8 cellular contexts compared by ENCODE assay signal in the genomic region with DNA sequence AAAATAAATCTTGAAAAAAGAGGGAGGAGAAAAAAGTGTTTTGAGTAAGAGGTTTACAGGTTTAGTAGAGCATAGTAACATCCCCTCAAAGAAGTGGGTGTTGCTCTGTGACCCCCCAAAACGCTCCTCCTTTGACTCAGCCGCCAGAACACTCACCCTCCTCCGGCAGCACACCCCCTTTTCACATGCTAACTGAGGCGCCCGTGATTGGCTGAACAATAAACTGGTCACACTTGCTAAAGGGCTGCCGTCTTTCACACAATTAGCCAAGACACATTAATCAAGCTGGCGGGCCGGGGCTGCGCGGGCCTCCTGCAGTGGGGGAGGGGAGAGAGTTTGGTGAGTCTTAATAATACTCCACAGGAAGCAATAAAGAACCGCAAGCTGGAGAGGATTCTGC. TPM values are rescaled to one million over a fixed set of nuclear protein-coding genes. Genes with fewer than 3 reads are reported as not detected.
DNase-seq lines count a peak whose midpoint lies in the region; ATAC-seq and TF ChIP-seq lines count a peak whose summit lies in the region.

No MANE protein-coding gene starts in this region.

- DNase-seq in EL (peak; percentile 49), NCI-H774 (lab: John Stamatoyannopoulos, UW) (peak; percentile 24), dorsolateral prefrontal cortex (peak in 2 of 10 donors; percentile 9 to 50), ovary (peak; percentile 55 to 68 (median 67)), mesenteric fat pad (ENCODE audit: low spot score) (no peak), T-helper 1 cell (no peak), COR-L47 (lab: John Stamatoyannopoulos, UW) (no peak)

- peaks cover 4% of the 10 kb centered on the region for H3K4me1 ChIP-seq in ovary (ENCODE audit: insufficient read depth)

- no peak overlapping the region for H3K27ac ChIP-seq in dorsolateral prefrontal cortex
- H3K27ac ChIP-seq in ovary: peak overlapping the region in 1 of 2 donors; percentile 9

- ATAC-seq in HG03196 (IDR thresholded peaks at IDR 0.05; ENCODE audit: unreplicated experiment): no peak

- no peak for TF ChIP-seq POLR2A in ovary (IDR thresholded peaks at IDR 0.05)

- TF ChIP-seq CTCF in dorsolateral prefrontal cortex (IDR thresholded peaks at IDR 0.05 in 54 of 56, conservative IDR thresholded peaks at IDR 0.05 in 2 of 56; ENCODE audit: low read depth in 1 of 56, partially characterized antibody in 56 of 56) (peak in 1 of 56 donors; percentile 9), ovary (IDR thresholded peaks at IDR 0.05) (no peak)

- peak overlapping the region in 45 of 59 donors; percentile 3 to 56 (median 28) for H3K4me3 ChIP-seq in dorsolateral prefrontal cortex
- H3K4me3 ChIP-seq in ovary: peak overlapping the region; percentile 16

- intact Hi-C loops in dorsolateral prefrontal cortex (cut with DNase I) (no loop called here), ovary (cut with DNase I) (loop anchor here in 3 of 4 donors (5.0 to 10.0 kb wide), 4 partner anchors 54 to 316 kb away; a partner anchor contains a TSS)

- H3K27me3 ChIP-seq in dorsolateral prefrontal cortex: peaks cover 0 to 10% (median 0%) of the 10 kb centered on the region in 45 donors
- H3K27me3 ChIP-seq in ovary: no peaks in the 10 kb centered on the region

- WGBS in ovary, 3 donors: 2 to 10% (median 3%) methylated on average over 11 of the region's 11 CpGs

- H3K36me3 ChIP-seq in ovary: no peaks in the 10 kb centered on the region

- H3K9me3 ChIP-seq in ovary: no peaks in the 10 kb centered on the region

- TF ChIP-seq EP300 in ovary (IDR thresholded peaks at IDR 0.05): no peak

RNA-seq across cellular contexts. Expression of a gene that starts 52.4 kb away (rescaled TPM):
- 1 to 10 TPM in 2 of 120 experiments, under 1 TPM in 14, not detected in 104; 0.10 to 1.4 (median 0.35) TPM for total RNA-seq in dorsolateral prefrontal cortex
- total RNA-seq in ovary: 10 to 100 TPM in 1 of 7 donors, 1 to 10 TPM in 6; 4.2 to 14.9 (median 7.9) TPM
- 1 to 10 TPM; 3.7 to 4.8 TPM for polyA plus RNA-seq in ovary
- total RNA-seq in mesenteric fat pad: 1.9 TPM

Comparison
In these comparisons a context has a peak if more than half of its experiments do, and no peak if none do; other contexts are left out.
1. DNase-seq: peak in EL (single experiment), NCI-H774 (single experiment) and ovary (5 of 5); none in mesenteric fat pad (single experiment), T-helper 1 cell (0 of 5) and COR-L47 (single experiment).
2. intact Hi-C loops: an anchor here in ovary (5.0 to 10.0 kb wide); none called in dorsolateral prefrontal cortex.